9 cellular contexts compared by ENCODE assay signal in genomic region chr9:22030101-22030598, GRCh38. TPM values are rescaled to one million over a fixed set of nuclear protein-coding genes. Genes with fewer than 3 reads are reported as not detected.
DNase-seq lines count a peak whose midpoint lies in the region; ATAC-seq and TF ChIP-seq lines count a peak whose summit lies in the region.
"Had no signal": no experiment of that assay in that cellular context is flagged by ENCODE, and none has a peak within 500 bp of the region (broad histone marks: within the 10 kb centered on the region; RNA-seq: fewer than 3 reads in every experiment).

No MANE protein-coding gene starts in this region.

- POLR2A ChIA-PET in AG04450 (lab: Yijun Ruan, JAX): no interaction called here

- H3K4me3 ChIP-seq in AG04450 (ENCODE audit: low read depth, low read length) (no peak overlapping the region), esophagus squamous epithelium (no peak overlapping the region), tibial artery (no peak overlapping the region)

- CTCF ChIA-PET in AG04450 (lab: Charles Lee): interaction anchor here (1.0 to 3.0 kb wide), 8 partner anchors 19 to 218 kb away, joined by 3 to 32 read pairs (median 4); partner anchors contain the start of gene CDKN2B

- TF ChIP-seq POLR2A in esophagus squamous epithelium (IDR thresholded peaks at IDR 0.05): no peak

- H3K36me3 ChIP-seq in esophagus squamous epithelium: no peaks in the 10 kb centered on the region
- H3K36me3 ChIP-seq in tibial artery: no peaks in the 10 kb centered on the region

- H3K9me3 ChIP-seq in AG04450 (ENCODE audit: control insufficient read depth, insufficient read depth, low read length): no peaks in the 10 kb centered on the region
- no peaks in the 10 kb centered on the region for H3K9me3 ChIP-seq in esophagus squamous epithelium
- no peaks in the 10 kb centered on the region for H3K9me3 ChIP-seq in tibial artery

- H3K27ac ChIP-seq in AG04450 (ENCODE audit: low read depth, low read length) (peak overlapping the region; percentile 11), esophagus squamous epithelium (peak overlapping the region; percentile 14 to 50 (median 34)), tibial artery (no peak overlapping the region)
- H3K27ac ChIP-seq: C4-2B had no signal

- in situ Hi-C loops in KBM-7 (cut with MboI; ENCODE audit: low pct_unique_long_range_greater_than_20kb, low sequenced_read_pairs): no loop called here

- peak; percentile 65 for ATAC-seq in GM21447 (IDR thresholded peaks at IDR 0.05; ENCODE audit: unreplicated experiment)
- no peak for ATAC-seq in HG02840 (IDR thresholded peaks at IDR 0.05; ENCODE audit: low FRiP score, unreplicated experiment)

- intact Hi-C loops in esophagus squamous epithelium (cut with DNase I): no loop called here
- intact Hi-C loops in tibial artery (cut with DNase I; ENCODE audit: low total_unique reads): no loop called here

- 17 to 19% methylated on average over 1 of the region's 1 CpG for WGBS in esophagus squamous epithelium, 2 donors

- H3K4me1 ChIP-seq in esophagus squamous epithelium: peaks cover 0 to 35% (median 9%) of the 10 kb centered on the region in 3 donors
- H3K4me1 ChIP-seq in tibial artery: no peaks in the 10 kb centered on the region

- H3K27me3 ChIP-seq in AG04450 (ENCODE audit: control insufficient read depth, insufficient read depth, low read length) (no peaks in the 10 kb centered on the region), esophagus squamous epithelium (peaks cover 0 to 11% (median 0%) of the 10 kb centered on the region in 4 donors), tibial artery (no peaks in the 10 kb centered on the region)

- DNase-seq in AG04450 (ENCODE audit: low read depth, low spot score) (no peak), KBM-7 (peak; percentile 91), esophagus squamous epithelium (lab: John Stamatoyannopoulos, UW) (no peak), tibial artery (no peak), COR-L47 (lab: John Stamatoyannopoulos, UW) (no peak), islet precursor cell (no peak)

- no peak for TF ChIP-seq CTCF in AG04450 (IDR thresholded peaks at IDR 0.05; ENCODE audit: low read depth, low read length)
- no peak for TF ChIP-seq CTCF in esophagus squamous epithelium (IDR thresholded peaks at IDR 0.05)
- no peak for TF ChIP-seq CTCF in tibial artery (IDR thresholded peaks at IDR 0.05)

RNA-seq across cellular contexts. Expression of gene CDKN2B, which starts 21.0 kb away (rescaled TPM):
- 10.2 and 10.7 TPM in 2 replicates for polyA plus RNA-seq in AG04450 (2011; rRNA removed)
- polyA minus RNA-seq in AG04450 (2011; rRNA and poly(A)+ RNA removed): 9.6 and 11.8 TPM in 2 replicates
- total RNA-seq in esophagus squamous epithelium: 100 to 1,000 TPM in 2 of 4 donors, 10 to 100 TPM in 2; 41.6 to 150 (median 87.6) TPM

RNA-seq across cellular contexts. Expression of gene CDKN2B-AS1, which starts 35.6 kb away (rescaled TPM):
- 2.1 and 2.8 TPM in 2 replicates for polyA plus RNA-seq in AG04450 (2011; rRNA removed)
- polyA minus RNA-seq in AG04450 (2011; rRNA and poly(A)+ RNA removed): 3.5 and 5.0 TPM in 2 replicates
- 1 to 10 TPM in 2 of 4 donors, under 1 TPM in 2; 0.48 to 1.7 (median 0.80) TPM for total RNA-seq in esophagus squamous epithelium

RNA-seq across cellular contexts. Expression of gene CDKN2A, which starts 36.0 kb away (rescaled TPM):
- 29.7 and 40.4 TPM in 2 replicates for polyA plus RNA-seq in AG04450 (2011; rRNA removed)
- polyA minus RNA-seq in AG04450 (2011; rRNA and poly(A)+ RNA removed): 9.0 and 11.1 TPM in 2 replicates
- total RNA-seq in esophagus squamous epithelium: 10 to 100 TPM in 1 of 4 donors, 1 to 10 TPM in 3; 1.5 to 20.2 (median 7.1) TPM

Comparison
In these comparisons a context has a peak if more than half of its experiments do, and no peak if none do; other contexts are left out.
1. H3K27ac ChIP-seq: peak in AG04450 (single experiment) and esophagus squamous epithelium (4 of 4); none in tibial artery (0 of 2).